ENCODE assay signal across 11 cellular contexts in the genomic region with DNA sequence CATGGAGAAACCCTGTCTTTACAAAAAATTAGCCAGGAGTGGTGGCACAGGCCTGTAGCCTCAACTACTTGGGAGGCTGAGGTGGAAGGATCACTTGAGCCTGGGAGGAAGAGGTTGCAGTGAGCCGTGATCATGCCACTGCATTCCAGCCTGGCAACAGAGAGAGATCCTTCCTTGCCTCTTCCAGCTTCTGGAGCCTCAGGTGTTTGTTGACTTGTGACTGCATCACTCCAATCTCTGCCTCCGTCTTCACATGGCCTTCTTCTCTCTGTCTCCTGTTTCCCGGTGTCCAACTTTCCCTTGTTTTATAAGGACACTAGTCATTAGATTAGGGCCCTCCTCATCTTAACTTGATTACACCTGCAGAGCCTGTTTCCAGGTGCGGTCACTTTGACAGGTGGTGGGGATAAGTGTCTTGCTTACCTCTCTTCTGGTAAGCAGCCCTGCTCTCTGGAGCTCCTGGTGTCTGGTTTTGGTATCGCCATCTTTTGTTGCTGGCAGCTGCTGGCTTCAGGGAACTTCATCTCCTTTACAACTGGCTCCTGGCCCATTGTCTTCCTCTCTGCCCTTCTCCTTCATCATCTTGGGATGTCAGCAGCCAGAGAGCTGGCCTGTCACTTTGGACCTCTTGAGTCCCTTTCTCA. TPM values are rescaled to one million over a fixed set of nuclear protein-coding genes. Genes with fewer than 3 reads are reported as not detected.
DNase-seq lines count a peak whose midpoint lies in the region; ATAC-seq, FAIRE-seq and TF ChIP-seq lines count a peak whose summit lies in the region.
"Had no signal": no experiment of that assay in that cellular context is flagged by ENCODE, and none has a peak within 500 bp of the region (broad histone marks: within the 10 kb centered on the region; RNA-seq: fewer than 3 reads in every experiment).

No MANE protein-coding gene starts in this region.

- ATAC-seq in HG03469 (IDR thresholded peaks at IDR 0.05; ENCODE audit: unreplicated experiment) (no peak), HG03196 (IDR thresholded peaks at IDR 0.05; ENCODE audit: unreplicated experiment) (no peak)

- no peaks in the 10 kb centered on the region for H3K27me3 Mint-ChIP-seq in Caco-2 (ENCODE audit: insufficient read depth, unreplicated experiment)

- no peaks in the 10 kb centered on the region for H4K20me1 ChIP-seq in OCI-LY7 (ENCODE audit: insufficient read depth, low read length)

- intact Hi-C loops in Caco-2 (cut with micrococcal nuclease; ENCODE audit: unreplicated experiment), result loop anchor here (5.0 kb wide), 1 partner anchor 43 kb away; no protein-coding TSS in a partner anchor
- intact Hi-C loops in OCI-LY7 (cut with micrococcal nuclease; ENCODE audit: unreplicated experiment), result no loop called here

- no peaks in the 10 kb centered on the region for H3K9me3 ChIP-seq in Caco-2
- no peaks in the 10 kb centered on the region for H3K9me3 ChIP-seq in OCI-LY7 (ENCODE audit: low read length)

- no peak overlapping the region for H3K4me3 Mint-ChIP-seq in Caco-2 (ENCODE audit: unreplicated experiment)
- H3K4me3 Mint-ChIP-seq: stimulated activated naive CD8-positive, alpha-beta T cell treated with anti-CD3 and anti-CD28 coated beads, Interleukin-15, Interleukin-2, amounts not matched to agents 100 ng/mL and 50 ng/mL, for 24 hours had no signal

- CTCF ChIA-PET in Caco-2 (lab: Charles Lee), result interaction anchor here (0.6 to 1.2 kb wide), 7 partner anchors 8 to 287 kb away, joined by 3 to 12 read pairs (median 4); a partner anchor contains a TSS
- CTCF ChIA-PET in OCI-LY7 (lab: Charles Lee; ENCODE audit: unreplicated experiment), result no interaction called here

- BruUV-seq in Caco-2 (replicated peaks; lab: Mats Ljungman, UMichigan) (no TSS peak), OCI-LY7 (replicated peaks; lab: Mats Ljungman, UMichigan) (no TSS peak)

- no peaks in the 10 kb centered on the region for H3K9me3 Mint-ChIP-seq in Caco-2 (ENCODE audit: unreplicated experiment)
- H3K9me3 Mint-ChIP-seq: stimulated activated naive CD8-positive, alpha-beta T cell treated with anti-CD3 and anti-CD28 coated beads, Interleukin-15, Interleukin-2, amounts not matched to agents 100 ng/mL and 50 ng/mL, for 24 hours had no signal

- POLR2A ChIA-PET in Caco-2 (lab: Charles Lee) (no interaction called here), OCI-LY7 (lab: Charles Lee) (no interaction called here)

- no peak overlapping the region for H3K27ac Mint-ChIP-seq in Caco-2 (ENCODE audit: unreplicated experiment)
- H3K27ac Mint-ChIP-seq: stimulated activated naive CD8-positive, alpha-beta T cell treated with anti-CD3 and anti-CD28 coated beads, Interleukin-15, Interleukin-2, amounts not matched to agents 100 ng/mL and 50 ng/mL, for 24 hours had no signal

- no peaks in the 10 kb centered on the region for H3K36me3 ChIP-seq in Caco-2 (ENCODE audit: control insufficient read depth, insufficient read depth, low read length)
- no peaks in the 10 kb centered on the region for H3K36me3 ChIP-seq in OCI-LY7 (ENCODE audit: insufficient read depth, low read length)

- H3K4me1 ChIP-seq in Caco-2 (no peaks in the 10 kb centered on the region), OCI-LY7 (ENCODE audit: insufficient read depth, low read length, poor library complexity, severe bottlenecking) (no peaks in the 10 kb centered on the region)

- peaks cover 6% of the 10 kb centered on the region for H3K4me1 Mint-ChIP-seq in Caco-2 (ENCODE audit: low read depth, unreplicated experiment)

- H3K4me3 ChIP-seq in Caco-2 (ENCODE audit: low read depth, low read length) (no peak overlapping the region), OCI-LY7 (ENCODE audit: low read depth, low read length, poor library complexity, severe bottlenecking) (no peak overlapping the region)

- H2AFZ ChIP-seq in OCI-LY7 (ENCODE audit: low read length), result no peak overlapping the region

- peak; percentile 77 to 82 for DNase-seq in Caco-2
- no peak for DNase-seq in GM18507 (ENCODE audit: extremely low spot score, insufficient read length, low read depth)
- DNase-seq in OCI-LY7 (ENCODE audit: low spot score), result peak; percentile 40
- DNase-seq in iPS-NIHi7 (ENCODE audit: extremely low spot score), result peak; percentile 81
- no peak for DNase-seq in NCI-H1694 (lab: John Stamatoyannopoulos, UW)
- DNase-seq in H4 (ENCODE audit: low spot score), result no peak

- TF ChIP-seq CTCF in Caco-2 (IDR thresholded peaks at IDR 0.05; ENCODE audit: insufficient read depth in 1 of 2, low read depth in 1 of 2, low read length in 1 of 2, severe bottlenecking in 1 of 2, unreplicated experiment in 1 of 2) (peak; percentile 90), OCI-LY7 (conservative IDR thresholded peaks at IDR 0.05; ENCODE audit: low read length) (peak; percentile 69)

- H3K36me3 Mint-ChIP-seq in Caco-2 (ENCODE audit: insufficient read depth, unreplicated experiment), result no peaks in the 10 kb centered on the region

- 0 out of 2 replicates have a peak, but pooled peaks cover 1% of the 10 kb centered on the region for H3K27me3 ChIP-seq in Caco-2 (replicated peaks; ENCODE audit: control insufficient read depth, insufficient read depth, low read length)

- no peak overlapping the region for H3K4me2 ChIP-seq in OCI-LY7 (ENCODE audit: low read length)

- peak; percentile 66 for FAIRE-seq in GM18507 (lab: Jason Lieb, UNC)

- H3K27ac ChIP-seq in OCI-LY7 (ENCODE audit: low read depth, low read length, poor library complexity, severe bottlenecking), result no peak overlapping the region
- H3K27ac ChIP-seq: epithelial cell of prostate had no signal

- H3K79me2 ChIP-seq in OCI-LY7 (ENCODE audit: insufficient read depth, low read depth, low read length), result no peaks in the 10 kb centered on the region

- no peaks in the 10 kb centered on the region for H3K9me2 ChIP-seq in OCI-LY7 (ENCODE audit: insufficient read depth, low read length)

RNA-seq across cellular contexts. Expression of a gene that starts 8.2 kb away (rescaled TPM):
- total RNA-seq in Caco-2 (2022) (13.9 and 14.4 TPM in 2 replicates), OCI-LY7 (2022) (20.6 and 24.5 TPM in 2 replicates)
- total RNA-seq in OCI-LY7 (2014; rRNA removed; shearing (Covaris generic)), result 4.3 and 10.6 TPM in 2 replicates
- total RNA-seq in H4 (2014; rRNA removed; shearing (Covaris generic)), result 0.21 and 0.29 TPM in 2 replicates

RNA-seq across cellular contexts. Expression of a gene that starts 33.2 kb away (rescaled TPM):
- not detected in 2 replicates for total RNA-seq in Caco-2 (2022)
- not detected in 2 replicates for total RNA-seq in OCI-LY7 (2014; rRNA removed; shearing (Covaris generic))
- not detected in 2 replicates for total RNA-seq in OCI-LY7 (2022)
- total RNA-seq in H4 (2014; rRNA removed; shearing (Covaris generic)), result 191 and 193 TPM in 2 replicates

RNA-seq across cellular contexts. Expression of a gene that starts 43.2 kb away (rescaled TPM):
- not detected in 2 replicates for total RNA-seq in Caco-2 (2022)
- total RNA-seq in OCI-LY7 (2014; rRNA removed; shearing (Covaris generic)), result not detected in 2 replicates
- not detected in 2 replicates for total RNA-seq in OCI-LY7 (2022)
- not detected in 2 replicates for total RNA-seq in H4 (2014; rRNA removed; shearing (Covaris generic))
- total RNA-seq: activated CD8-positive, alpha-beta memory T cell treated with anti-CD3 and anti-CD28 coated beads for 36 hours had no signal

RNA-seq across cellular contexts. Expression of a gene that starts 49.0 kb away (rescaled TPM):
- total RNA-seq in Caco-2 (2022) (0.56 and 1.2 TPM in 2 replicates), OCI-LY7 (2022) (not detected in 2 replicates)
- total RNA-seq in OCI-LY7 (2014; rRNA removed; shearing (Covaris generic)), result not detected in 2 replicates
- total RNA-seq in H4 (2014; rRNA removed; shearing (Covaris generic)), result not detected in 2 replicates
- total RNA-seq: activated CD8-positive, alpha-beta memory T cell treated with anti-CD3 and anti-CD28 coated beads for 36 hours had no signal

RNA-seq across cellular contexts. Expression of a gene that starts 55.4 kb away (rescaled TPM):
- total RNA-seq in Caco-2 (2022) (85.8 and 92.7 TPM in 2 replicates), OCI-LY7 (2022) (52.5 and 56.2 TPM in 2 replicates)
- 11.7 and 13.9 TPM in 2 replicates for total RNA-seq in OCI-LY7 (2014; rRNA removed; shearing (Covaris generic))
- 4.1 and 6.8 TPM in 2 replicates for total RNA-seq in H4 (2014; rRNA removed; shearing (Covaris generic))

Comparison
In these comparisons a context has a peak if more than half of its experiments do, and no peak if none do; other contexts are left out.
1. DNase-seq: peak in Caco-2 (2 of 2), OCI-LY7 (single experiment) and iPS-NIHi7 (single experiment); none in GM18507 (single experiment), NCI-H1694 (single experiment) and H4 (single experiment).
2. RNA of a gene that starts 33.2 kb away (total RNA-seq): 191 to 193 TPM in H4; not detected in Caco-2 and not detected in OCI-LY7; every median in the first group is over 100 times any median in the second.